In the genomic region with DNA sequence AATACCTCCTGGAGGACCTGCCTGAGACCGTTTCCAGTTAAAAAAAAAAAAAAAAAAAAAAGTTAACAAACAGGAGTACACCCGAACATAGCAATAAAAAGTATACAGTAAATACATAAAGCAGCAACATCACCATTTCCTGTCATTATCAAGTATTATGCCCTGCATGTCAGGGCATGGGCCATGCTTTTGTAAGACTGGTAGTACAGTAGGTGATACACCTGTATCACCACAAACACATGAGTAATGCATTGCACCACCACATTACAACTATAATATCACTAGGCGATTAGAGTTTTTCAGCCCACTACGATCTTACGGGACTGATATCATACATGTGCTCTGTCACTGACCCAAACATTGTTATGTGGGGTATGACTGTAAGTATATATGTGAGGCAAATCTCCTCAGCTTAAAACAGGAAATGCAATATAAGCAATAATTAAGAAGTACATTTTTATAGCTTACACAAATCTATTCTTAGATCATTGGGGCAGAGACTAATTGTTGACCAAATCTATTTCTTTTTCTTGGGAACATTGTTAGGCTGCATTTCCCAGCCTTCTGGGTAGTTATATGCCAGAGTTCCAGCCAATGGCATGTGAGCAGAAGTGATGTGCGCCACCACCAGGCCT, we compare ENCODE assay signal across 1 cellular context.
TF ChIP-seq lines count a peak whose summit lies in the region.

No MANE protein-coding gene starts in this region.

TF ChIP-seq in SK-N-SH, 30 proteins besides CTCF, POLR2A, EP300 and RAD21 (continued from another document):
- no peak for TF ChIP-seq RXRA (IDR thresholded peaks at IDR 0.05; ENCODE audit: borderline replicate concordance, low read depth)
